In genomic region chr17:27454089-27454488, GRCh38 we compare ENCODE assay signal across 20 cellular contexts. TPM values are rescaled to one million over a fixed set of nuclear protein-coding genes. Genes with fewer than 3 reads are reported as not detected.
A peak's percentile ranks its signal among the peaks of the same experiment; 100 is the strongest.
DNase-seq lines count a peak whose midpoint lies in the region; ATAC-seq and TF ChIP-seq lines count a peak whose summit lies in the region.
"Had no signal": no experiment of that assay in that cellular context is flagged by ENCODE, and none has a peak within 500 bp of the region (broad histone marks: within the 10 kb centered on the region; RNA-seq: fewer than 3 reads in every experiment).

No MANE protein-coding gene starts in this region.

- no peaks in the 10 kb centered on the region for H3K36me3 ChIP-seq in PC-3 (ENCODE audit: low read depth, low read length)
- H3K36me3 ChIP-seq: BE2C had no signal

- H3K4me1 ChIP-seq in PC-3 (ENCODE audit: insufficient read depth, low read length) = 0 out of 2 replicates have a peak, but pooled peaks cover 6% of the 10 kb centered on the region
- H3K4me1 ChIP-seq: BE2C had no signal

- H3F3A ChIP-seq in PC-3 (ENCODE audit: low read length, unreplicated experiment) = no peaks in the 10 kb centered on the region

- H3K36me3 Mint-ChIP-seq in T-helper 17 cell (ENCODE audit: low read depth) = no peaks in the 10 kb centered on the region
- no peaks in the 10 kb centered on the region for H3K36me3 Mint-ChIP-seq in nephron (ENCODE audit: low read depth)
- no peaks in the 10 kb centered on the region for H3K36me3 Mint-ChIP-seq in type B pancreatic cell

- peaks cover 6% of the 10 kb centered on the region for H3K27me3 Mint-ChIP-seq in stimulated activated naive CD8-positive, alpha-beta T cell treated with anti-CD3 and anti-CD28 coated beads, Interleukin-15, amount 100 ng/mL, for 72 hours
- H3K27me3 Mint-ChIP-seq in T-helper 17 cell = no peaks in the 10 kb centered on the region
- peaks cover 28% of the 10 kb centered on the region for H3K27me3 Mint-ChIP-seq in nephron (ENCODE audit: low read depth)
- H3K27me3 Mint-ChIP-seq in type B pancreatic cell = peaks cover 17% of the 10 kb centered on the region

- H3K27me3 ChIP-seq in PC-3 (ENCODE audit: low read length) = no peaks in the 10 kb centered on the region
- H3K27me3 ChIP-seq: BE2C, SJSA1 had no signal

- H3K27ac Mint-ChIP-seq in stimulated activated naive CD8-positive, alpha-beta T cell treated with anti-CD3 and anti-CD28 coated beads, Interleukin-15, amount 100 ng/mL, for 72 hours = no peak overlapping the region
- H3K27ac Mint-ChIP-seq in T-helper 17 cell (peak overlapping the region; percentile 54), nephron (no peak overlapping the region), type B pancreatic cell (no peak overlapping the region)
- H3K27ac Mint-ChIP-seq: CD8-positive, alpha-beta T cell had no signal

- CTCF ChIA-PET in PC-3 (lab: Charles Lee) = no interaction called here

- TF ChIP-seq CTCF in nephron (IDR thresholded peaks at IDR 0.05; ENCODE audit: unreplicated experiment in 3 of 3) (no peak), type B pancreatic cell (conservative IDR thresholded peaks at IDR 0.05) (no peak), PC-3 (conservative IDR thresholded peaks at IDR 0.05; ENCODE audit: low read depth, low read length) (no peak)

- no peak overlapping the region for H3K4me3 ChIP-seq in PC-3 (ENCODE audit: low read length)
- H3K4me3 ChIP-seq: SJSA1 had no signal

- no peaks in the 10 kb centered on the region for H3K9me3 ChIP-seq in T-helper 17 cell (ENCODE audit: control insufficient read depth, low read length, poor library complexity, severe bottlenecking)
- H3K9me3 ChIP-seq in PC-3 (ENCODE audit: low read length) = no peaks in the 10 kb centered on the region
- H3K9me3 ChIP-seq: BE2C, SJSA1 had no signal

- H3K9me3 Mint-ChIP-seq in stimulated activated naive CD8-positive, alpha-beta T cell treated with anti-CD3 and anti-CD28 coated beads, Interleukin-15, amount 100 ng/mL, for 72 hours = no peaks in the 10 kb centered on the region
- H3K9me3 Mint-ChIP-seq in nephron = no peaks in the 10 kb centered on the region
- no peaks in the 10 kb centered on the region for H3K9me3 Mint-ChIP-seq in type B pancreatic cell
- H3K9me3 Mint-ChIP-seq: CD8-positive, alpha-beta T cell had no signal

- intact Hi-C loops in PC-3 (cut with micrococcal nuclease) = no loop called here

- POLR2A ChIA-PET in PC-3 (lab: Charles Lee; ENCODE audit: unreplicated experiment) = no interaction called here

- no peak overlapping the region for H3K27ac ChIP-seq in PC-3 (ENCODE audit: low read length)
- H3K27ac ChIP-seq: SJSA1 had no signal

- H3K4me2 ChIP-seq in PC-3 (ENCODE audit: low read length) = no peak overlapping the region

- peak overlapping the region; percentile 9 to 63 for H3K4me3 Mint-ChIP-seq in stimulated activated naive CD8-positive, alpha-beta T cell treated with anti-CD3 and anti-CD28 coated beads, Interleukin-15, amount 100 ng/mL, for 72 hours
- H3K4me3 Mint-ChIP-seq in T-helper 17 cell (no peak overlapping the region), nephron (peak overlapping the region; percentile 46 to 72 (median 53)), type B pancreatic cell (peak overlapping the region; percentile 34)

- no TSS peak for BruUV-seq in PC-3 (replicated peaks; lab: Mats Ljungman, UMichigan)

- DNase-seq in stimulated activated naive CD8-positive, alpha-beta T cell treated with anti-CD3 and anti-CD28 coated beads, Interleukin-15, amount 100 ng/mL, for 72 hours = no peak
- DNase-seq in stimulated activated naive CD8-positive, alpha-beta T cell treated with anti-CD3 and anti-CD28 coated beads, Interleukin-15, Interleukin-2, amounts not matched to agents 100 U/mL and 50 U/mL, for 24 hours = no peak
- DNase-seq in T-helper 17 cell (no peak), type B pancreatic cell (ENCODE audit: extremely low spot score, unreplicated experiment) (no peak), PC-3 (no peak)
- no peak for DNase-seq in activated CD4-positive, alpha-beta T cell treated with anti-CD3 and anti-CD28 coated beads for 4 hours
- DNase-seq: BE2C; CD8-positive, alpha-beta T cell; DMS153; Kasumi-1; NCI-H1694; NCI-H2081; NCI-H2171; NCI-H345; NCI-H524; NCI-H82 had no signal

- H2AFZ ChIP-seq in PC-3 (ENCODE audit: low read length) = no peak overlapping the region

- no peak overlapping the region for H3K9ac ChIP-seq in PC-3 (ENCODE audit: low read length)

- H4K20me1 ChIP-seq in PC-3 (ENCODE audit: low read length) = no peaks in the 10 kb centered on the region

- H3K9me2 ChIP-seq in PC-3 (replicated peaks; ENCODE audit: low read length) = no peaks in the 10 kb centered on the region

- H3K4me1 Mint-ChIP-seq in stimulated activated naive CD8-positive, alpha-beta T cell treated with anti-CD3 and anti-CD28 coated beads, Interleukin-15, amount 100 ng/mL, for 72 hours = peaks cover 44% of the 10 kb centered on the region
- H3K4me1 Mint-ChIP-seq in T-helper 17 cell (peaks cover 22% of the 10 kb centered on the region), nephron (peaks cover 20% of the 10 kb centered on the region), type B pancreatic cell (ENCODE audit: unreplicated experiment) (peaks cover 14% of the 10 kb centered on the region)

- no peaks in the 10 kb centered on the region for H3K79me2 ChIP-seq in PC-3 (ENCODE audit: low read length)

- peak; percentile 10 for ATAC-seq in stimulated activated naive CD8-positive, alpha-beta T cell treated with anti-CD3 and anti-CD28 coated beads, Interleukin-15, amount 100 ng/mL, for 72 hours
- no peak for ATAC-seq in stimulated activated naive CD8-positive, alpha-beta T cell treated with anti-CD3 and anti-CD28 coated beads, Interleukin-15, Interleukin-2, amounts not matched to agents 100 U/mL and 50 U/mL, for 24 hours
- ATAC-seq in T-helper 17 cell (no peak), PC-3 (no peak), GM21723 (IDR thresholded peaks at IDR 0.05; ENCODE audit: unreplicated experiment) (no peak)
- ATAC-seq: CD8-positive, alpha-beta T cell; HCT116 had no signal

RNA-seq across cellular contexts. Expression of gene KSR1, which starts 2.2 kb away (rescaled TPM):
- 10 to 100 TPM; 36.7 to 46.7 TPM for total RNA-seq in T-helper 17 cell
- 57.8 and 74.0 TPM in 2 replicates for total RNA-seq in type B pancreatic cell (ENCODE audit: low replicate concordance)
- total RNA-seq in PC-3 (2014; rRNA removed) = 1.0 and 5.8 TPM in 2 replicates
